In the genomic region with DNA sequence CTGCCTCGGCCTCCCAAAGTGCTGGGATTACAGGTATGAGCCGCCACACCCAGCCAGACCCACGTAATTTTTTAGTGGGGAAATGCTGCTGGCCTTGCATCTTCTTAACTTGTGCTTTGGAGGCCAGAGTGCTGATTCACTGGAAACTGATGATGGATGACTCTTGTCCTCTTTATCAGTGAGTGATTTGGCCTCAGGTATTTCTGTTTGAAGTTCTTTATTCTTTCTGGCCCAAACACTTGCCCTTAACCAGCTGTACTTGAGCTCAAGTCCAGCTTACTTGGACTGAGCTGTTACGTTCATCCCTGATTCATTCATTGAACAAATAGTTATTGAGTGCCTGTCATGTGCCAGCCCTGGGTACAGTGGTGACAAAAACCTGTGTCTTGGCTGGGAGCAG, we compare ENCODE assay signal across 1 cellular context.
TF ChIP-seq lines count a peak whose summit lies in the region.

No MANE protein-coding gene starts in this region.

TF ChIP-seq in K562, 482 proteins besides CTCF, POLR2A, EP300 and RAD21:
- no peak for TF ChIP-seq ASH1L (IDR thresholded peaks at IDR 0.05; ENCODE audit: borderline replicate concordance, low read depth, partially characterized antibody)
- peak; percentile 53 for TF ChIP-seq C11orf30 (IDR thresholded peaks at IDR 0.05; ENCODE audit: low read depth)
- TF ChIP-seq MAFG (tag; conservative IDR thresholded peaks at IDR 0.05) = peak; percentile 63
- peak; percentile 90 for TF ChIP-seq MEIS2 (IDR thresholded peaks at IDR 0.05; ENCODE audit: partially characterized antibody)
- peak; percentile 53; the same call in 1 of the 2 replicates for TF ChIP-seq NFE2 (IDR thresholded peaks at IDR 0.05; ENCODE audit: low read depth)
- TF ChIP-seq MEF2A (IDR thresholded peaks at IDR 0.05; ENCODE audit: control insufficient read depth, low read depth, low read length) = no peak
- peak; percentile 54; the same call in 1 of the 2 replicates for TF ChIP-seq ZNF316 (IDR thresholded peaks at IDR 0.05)
- TF ChIP-seq, protein P1, sequence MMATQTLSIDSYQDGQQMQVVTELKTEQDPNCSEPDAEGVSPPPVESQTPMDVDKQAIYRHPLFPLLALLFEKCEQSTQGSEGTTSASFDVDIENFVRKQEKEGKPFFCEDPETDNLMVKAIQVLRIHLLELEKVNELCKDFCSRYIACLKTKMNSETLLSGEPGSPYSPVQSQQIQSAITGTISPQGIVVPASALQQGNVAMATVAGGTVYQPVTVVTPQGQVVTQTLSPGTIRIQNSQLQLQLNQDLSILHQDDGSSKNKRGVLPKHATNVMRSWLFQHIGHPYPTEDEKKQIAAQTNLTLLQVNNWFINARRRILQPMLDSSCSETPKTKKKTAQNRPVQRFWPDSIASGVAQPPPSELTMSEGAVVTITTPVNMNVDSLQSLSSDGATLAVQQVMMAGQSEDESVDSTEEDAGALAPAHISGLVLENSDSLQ (IDR thresholded peaks at IDR 0.05) = peak; percentile 48; the same call in 1 of the 2 replicates
- TF ChIP-seq SMARCA4 (IDR thresholded peaks at IDR 0.05) = 0 out of 2 replicates have a peak, but pooled peaks have one; percentile 20
- TF ChIP-seq PBX2 (CRISPR knock-in tag; IDR thresholded peaks at IDR 0.05; ENCODE audit: low read depth) = no peak
- peak; percentile 76 for TF ChIP-seq PBX2 (tag; conservative IDR thresholded peaks at IDR 0.05; ENCODE audit: low read depth)
- TF ChIP-seq CTBP1 (IDR thresholded peaks at IDR 0.05; ENCODE audit: borderline replicate concordance) = peak; percentile 39; the same call in 1 of the 2 replicates
- TF ChIP-seq BHLHE40 (IDR thresholded peaks at IDR 0.05; ENCODE audit: low read length) = no peak
- TF ChIP-seq ZEB2 (IDR thresholded peaks at IDR 0.05) = 0 out of 2 replicates have a peak, but pooled peaks have one; percentile 31
